1 cellular context compared by ENCODE assay signal in genomic region chr7:141014523-141015395, GRCh38.
TF ChIP-seq lines count a peak whose summit lies in the region.

Gene MRPS33, minus strand, starts transcription at chr7:141014952. Its CDS starts 4,319 bp downstream, at chr7:141010633.

TF ChIP-seq in HepG2, 621 proteins besides CTCF, POLR2A, EP300 and RAD21 (continued from another document and continues in another):
- 0 out of 2 replicates have a peak, but pooled peaks have one; percentile 41 for TF ChIP-seq NFAT5 (CRISPR knock-in tag; IDR thresholded peaks at IDR 0.05)
- TF ChIP-seq NR1H2 (CRISPR knock-in tag; IDR thresholded peaks at IDR 0.05; ENCODE audit: borderline replicate concordance, low read depth): peak; percentile 73; the same call in 1 of the 2 replicates
- peak; percentile 58; the same call in 1 of the 2 replicates for TF ChIP-seq ZNF441 (CRISPR knock-in tag; IDR thresholded peaks at IDR 0.05; ENCODE audit: borderline replicate concordance)
- TF ChIP-seq EED (CRISPR knock-in tag; IDR thresholded peaks at IDR 0.05): peak; percentile 62; the same call in 1 of the 2 replicates
- TF ChIP-seq CEBPB (IDR thresholded peaks at IDR 0.05; ENCODE audit: borderline replicate concordance, low read depth, low read length): no peak
- TF ChIP-seq MXI1 (IDR thresholded peaks at IDR 0.05; ENCODE audit: borderline replicate concordance, low read depth, low read length): peak; percentile 53; the same call in 1 of the 3 replicates
- TF ChIP-seq RBM22 (optimal IDR thresholded peaks at IDR 0.05; ENCODE audit: low read length): no peak
- peak; percentile 87 for TF ChIP-seq ZNF792 (CRISPR knock-in tag; IDR thresholded peaks at IDR 0.05)
- TF ChIP-seq KMT2B (CRISPR knock-in tag; IDR thresholded peaks at IDR 0.05): peak; percentile 94
- TF ChIP-seq NFIB (CRISPR knock-in tag; IDR thresholded peaks at IDR 0.05; ENCODE audit: borderline replicate concordance): no peak
- peak; percentile 54; the same call in 1 of the 2 replicates for TF ChIP-seq ZBTB43 (CRISPR knock-in tag; conservative IDR thresholded peaks at IDR 0.05)
- TF ChIP-seq ZFP1 (CRISPR knock-in tag; IDR thresholded peaks at IDR 0.05): peak; percentile 25; the same call in 1 of the 2 replicates
- TF ChIP-seq ZNF33B (CRISPR knock-in tag; IDR thresholded peaks at IDR 0.05): no peak; the same call in 1 of the 2 replicates
- peak; percentile 74 for TF ChIP-seq MEF2D (CRISPR knock-in tag; IDR thresholded peaks at IDR 0.05)
- TF ChIP-seq MYC (CRISPR knock-in tag; IDR thresholded peaks at IDR 0.05; ENCODE audit: borderline replicate concordance): peak; percentile 94
- TF ChIP-seq E2F2 (CRISPR knock-in tag; IDR thresholded peaks at IDR 0.05; ENCODE audit: borderline replicate concordance): 0 out of 2 replicates have a peak, but pooled peaks have one; percentile 76
- TF ChIP-seq POLR2G (IDR thresholded peaks at IDR 0.05; ENCODE audit: low read depth, low read length): peak; percentile 99
- TF ChIP-seq TBL1XR1 (IDR thresholded peaks at IDR 0.05; ENCODE audit: borderline replicate concordance, low read length, partially characterized antibody): no peak
- no peak for TF ChIP-seq SRF (IDR thresholded peaks at IDR 0.05; ENCODE audit: low read depth, low read length)
- TF ChIP-seq SSRP1 (CRISPR knock-in tag; IDR thresholded peaks at IDR 0.05): no peak
- peak; percentile 83; the same call in 1 of the 2 replicates for TF ChIP-seq ZNF839 (CRISPR knock-in tag; IDR thresholded peaks at IDR 0.05; ENCODE audit: borderline replicate concordance)
- TF ChIP-seq KLF15 (CRISPR knock-in tag; IDR thresholded peaks at IDR 0.05; ENCODE audit: borderline replicate concordance): no peak
- peak; percentile 87 for TF ChIP-seq PHF8 (CRISPR knock-in tag; IDR thresholded peaks at IDR 0.05)
- peak; percentile 91 for TF ChIP-seq ZNF607 (CRISPR knock-in tag; IDR thresholded peaks at IDR 0.05; ENCODE audit: borderline replicate concordance)
- no peak for TF ChIP-seq ZNF142 (CRISPR knock-in tag; IDR thresholded peaks at IDR 0.05)
- peak; percentile 12; the same call in 1 of the 2 replicates for TF ChIP-seq SP140L (CRISPR knock-in tag; IDR thresholded peaks at IDR 0.05; ENCODE audit: borderline replicate concordance)
- TF ChIP-seq ZNF770 (CRISPR knock-in tag; IDR thresholded peaks at IDR 0.05): peak; percentile 33; the same call in 1 of the 2 replicates
- peak; percentile 87 for TF ChIP-seq ELF3 (CRISPR knock-in tag; IDR thresholded peaks at IDR 0.05)
- TF ChIP-seq ZNF296 (CRISPR knock-in tag; conservative IDR thresholded peaks at IDR 0.05): no peak
- no peak for TF ChIP-seq ZKSCAN1 (IDR thresholded peaks at IDR 0.05; ENCODE audit: low read length)
- TF ChIP-seq ZNF225 (CRISPR knock-in tag; IDR thresholded peaks at IDR 0.05): peak; percentile 79; the same call in 1 of the 2 replicates
- TF ChIP-seq ZNF260 (CRISPR knock-in tag; IDR thresholded peaks at IDR 0.05; ENCODE audit: borderline replicate concordance, low read depth): no peak
- TF ChIP-seq DRAP1 (CRISPR knock-in tag; IDR thresholded peaks at IDR 0.05): peak; percentile 70; the same call in 1 of the 2 replicates
- no peak for TF ChIP-seq SKIL (CRISPR knock-in tag; IDR thresholded peaks at IDR 0.05; ENCODE audit: borderline replicate concordance)
- TF ChIP-seq ZNF10 (CRISPR knock-in tag; IDR thresholded peaks at IDR 0.05; ENCODE audit: borderline replicate concordance, low read depth): no peak
- TF ChIP-seq FOXA1 (IDR thresholded peaks at IDR 0.05): no peak
- TF ChIP-seq FOXA1 (CRISPR knock-in tag; IDR thresholded peaks at IDR 0.05): no peak
- no peak for TF ChIP-seq ZNF512 (CRISPR knock-in tag; IDR thresholded peaks at IDR 0.05)
- no peak for TF ChIP-seq KDM6A (CRISPR knock-in tag; IDR thresholded peaks at IDR 0.05; ENCODE audit: low read depth)
